8 cellular contexts compared by ENCODE assay signal in genomic region chr17:78358538-78359215, GRCh38. TPM values are rescaled to one million over a fixed set of nuclear protein-coding genes. Genes with fewer than 3 reads are reported as not detected.
A peak's percentile ranks its signal among the peaks of the same experiment; 100 is the strongest.
DNase-seq lines count a peak whose midpoint lies in the region; ATAC-seq and FAIRE-seq lines count a peak whose summit lies in the region.

No MANE protein-coding gene starts in this region.

- H3K9me3 ChIP-seq in iPS-15b (ENCODE audit: control insufficient read depth, insufficient read depth, low read length) (no peaks in the 10 kb centered on the region), small intestine (ENCODE audit: control insufficient read depth, low read depth) (no peaks in the 10 kb centered on the region)

- peaks cover 55% of the 10 kb centered on the region for H3K27me3 ChIP-seq in iPS-15b (ENCODE audit: control insufficient read depth, insufficient read depth, low read length)
- peaks cover 0 to 5% of the 10 kb centered on the region in 2 donors for H3K27me3 ChIP-seq in small intestine (ENCODE audit: control insufficient read depth in 2 of 2, insufficient read depth in 2 of 2, low read length in 2 of 2)

- no peaks in the 10 kb centered on the region for H3K9me3 Mint-ChIP-seq in activated naive CD4-positive, alpha-beta T cell treated with anti-CD3 and anti-CD28 coated beads, Interleukin-2, amount 50 U/mL, for 72 hours

- H3K27ac ChIP-seq in small intestine (ENCODE audit: low read depth in 1 of 2, low read length in 1 of 2): peak overlapping the region; percentile 3 to 97

- no peak for ATAC-seq in activated naive CD4-positive, alpha-beta T cell treated with anti-CD3 and anti-CD28 coated beads, Interleukin-2, amount 50 U/mL, for 72 hours
- ATAC-seq in GM19467 (IDR thresholded peaks at IDR 0.05; ENCODE audit: unreplicated experiment) (no peak), HG02852 (IDR thresholded peaks at IDR 0.05; ENCODE audit: unreplicated experiment) (no peak)

- peaks cover 37 to 40% of the 10 kb centered on the region in 2 donors for H3K36me3 Mint-ChIP-seq in activated naive CD4-positive, alpha-beta T cell treated with anti-CD3 and anti-CD28 coated beads, Interleukin-2, amount 50 U/mL, for 72 hours

- peak; percentile 48 for DNase-seq in NCI-H82 (lab: John Stamatoyannopoulos, UW)
- DNase-seq in NCI-H82 treated with DMSO at 0.1 percent for 48 hours (lab: John Stamatoyannopoulos, UW; ENCODE audit: unreplicated experiment): no peak
- peak in 1 of 2 donors; percentile 68 for DNase-seq in activated naive CD4-positive, alpha-beta T cell treated with anti-CD3 and anti-CD28 coated beads, Interleukin-2, amount 50 U/mL, for 72 hours (ENCODE audit: low spot score in 2 of 2)
- DNase-seq in small intestine: peak; percentile 37
- no peak for DNase-seq in globus pallidus (ENCODE audit: low spot score)

- H3K36me3 ChIP-seq in iPS-15b (ENCODE audit: control insufficient read depth, insufficient read depth, low read length) (no peaks in the 10 kb centered on the region), small intestine (ENCODE audit: control insufficient read depth in 2 of 2, insufficient read depth in 2 of 2, low read length in 2 of 2) (no peaks in the 10 kb centered on the region)

- H3K27ac Mint-ChIP-seq in activated naive CD4-positive, alpha-beta T cell treated with anti-CD3 and anti-CD28 coated beads, Interleukin-2, amount 50 U/mL, for 72 hours: peak overlapping the region; percentile 95 to 99

- no peak for FAIRE-seq in small intestine (lab: Jason Lieb, UNC)

- no peak overlapping the region for H3K9ac ChIP-seq in iPS-15b (ENCODE audit: low read depth, low read length)

- 17 to 21% (median 17%) methylated on average over 50 to 59 of the region's 59 CpGs for WGBS in small intestine, 3 donors

- peak overlapping the region; percentile 65 for H3K4me3 ChIP-seq in iPS-15b (ENCODE audit: low read depth, low read length)
- H3K4me3 ChIP-seq in small intestine (ENCODE audit: low read depth in 1 of 2, low read length in 2 of 2): peak overlapping the region; percentile 71 to 83

- H3K4me1 ChIP-seq in iPS-15b (ENCODE audit: control insufficient read depth, insufficient read depth, low read length) (peaks cover 17% of the 10 kb centered on the region), small intestine (ENCODE audit: control insufficient read depth in 2 of 2, insufficient read depth in 1 of 2, low read depth in 1 of 2, low read length in 1 of 2) (peaks cover 0 to 5% of the 10 kb centered on the region in 2 donors)

RNA-seq across cellular contexts. Expression of gene SOCS3, which starts 1.2 kb away (rescaled TPM):
- 100 to 1,000 TPM; 179 to 182 TPM for total RNA-seq in activated naive CD4-positive, alpha-beta T cell treated with anti-CD3 and anti-CD28 coated beads, Interleukin-2, amount 50 U/mL, for 72 hours
- polyA plus RNA-seq in small intestine: 10 to 100 TPM in 1 of 3 donors, 1 to 10 TPM in 2; 3.4 to 67.3 (median 6.5) TPM

RNA-seq across cellular contexts. Expression of gene PGS1, which starts 19.8 kb away (rescaled TPM):
- 100 to 1,000 TPM in 1 of 2 donors, 10 to 100 TPM in 1; 63.5 to 122 TPM for total RNA-seq in activated naive CD4-positive, alpha-beta T cell treated with anti-CD3 and anti-CD28 coated beads, Interleukin-2, amount 50 U/mL, for 72 hours
- polyA plus RNA-seq in small intestine: 10 to 100 TPM; 14.9 to 24.9 (median 16.1) TPM

Comparison
In these comparisons a context has a peak if more than half of its experiments do, and no peak if none do; other contexts are left out.
1. DNase-seq: peak in NCI-H82 (single experiment) and small intestine (single experiment); none in NCI-H82 treated with DMSO at 0.1 percent for 48 hours (single experiment) and globus pallidus (single experiment).